In the genomic region with DNA sequence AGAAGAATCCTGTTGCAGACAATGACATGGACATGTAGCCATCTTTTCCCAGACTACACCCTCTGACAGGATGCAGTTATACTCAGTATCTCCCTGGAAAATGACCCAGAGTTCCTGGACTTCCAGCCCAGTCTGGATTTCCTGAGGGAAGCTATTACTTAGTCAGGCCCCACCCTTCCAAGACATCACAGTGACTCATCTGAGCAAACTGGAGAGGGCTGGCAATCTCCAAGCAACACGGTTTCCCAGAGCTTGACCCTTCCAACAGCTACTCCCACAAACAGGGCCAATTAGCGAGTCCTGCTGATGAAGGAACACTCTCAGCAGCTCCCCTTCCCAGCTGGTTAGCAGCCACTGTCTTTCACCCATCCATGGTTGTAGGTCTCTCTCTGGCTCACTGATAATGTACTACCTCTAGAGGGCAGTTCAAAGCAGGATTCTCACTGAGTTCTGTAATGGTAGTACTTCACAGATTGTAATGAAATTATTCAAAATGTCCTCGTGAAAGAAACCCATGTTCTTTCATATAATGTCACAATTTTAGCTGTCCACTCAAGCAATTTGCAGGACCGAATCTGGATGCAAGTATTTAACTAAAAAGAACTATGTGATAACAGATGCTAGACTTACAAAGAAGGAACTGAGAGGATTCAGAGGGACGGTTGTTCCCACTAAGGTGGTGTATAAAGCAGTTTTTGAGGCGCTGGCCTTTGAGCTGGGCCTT, we compare ENCODE assay signal across 8 cellular contexts.
DNase-seq lines count a peak whose midpoint lies in the region; ATAC-seq and TF ChIP-seq lines count a peak whose summit lies in the region.

No MANE protein-coding gene starts in this region.

- H3K9me3 ChIP-seq in HEK293 (ENCODE audit: control insufficient read depth, insufficient read depth, low read depth, low read length), result no peaks in the 10 kb centered on the region

- H3K36me3 Mint-ChIP-seq in natural killer cell (no peaks in the 10 kb centered on the region), brain (no peaks in the 10 kb centered on the region)
- no peaks in the 10 kb centered on the region for H3K36me3 Mint-ChIP-seq in natural killer cell treated with Interleukin-12 subunit alpha and Interleukin-12 subunit beta and Interleukin-15 and Interleukin-18, amount 100 ng/mL, for 72 hours

- H3K9me3 Mint-ChIP-seq in natural killer cell, result no peaks in the 10 kb centered on the region
- no peaks in the 10 kb centered on the region for H3K9me3 Mint-ChIP-seq in natural killer cell treated with Interleukin-12 subunit alpha and Interleukin-12 subunit beta and Interleukin-15 and Interleukin-18, amount 100 ng/mL, for 72 hours
- H3K9me3 Mint-ChIP-seq in brain, result peaks cover 2 to 9% (median 5%) of the 10 kb centered on the region in 5 experiments

- H3K27ac ChIP-seq in HEK293 (ENCODE audit: extremely low read depth, low read depth, low read length), result no peak overlapping the region

- H3K4me1 ChIP-seq in HEK293 (ENCODE audit: control insufficient read depth, insufficient read depth, low read length), result no peaks in the 10 kb centered on the region

- intact Hi-C loops in natural killer cell (cut with micrococcal nuclease), result no loop called here

- DNase-seq in natural killer cell (no peak), NCI-H446 treated with DMSO at 0.1 percent for 48 hours (lab: John Stamatoyannopoulos, UW) (peak; percentile 64), iris pigment epithelial cell (ENCODE audit: low read depth) (peak; percentile 77), smooth muscle cell of the brain vasculature (ENCODE audit: low read depth, low spot score) (peak; percentile 20)
- DNase-seq in natural killer cell treated with Interleukin-12 subunit alpha and Interleukin-12 subunit beta and Interleukin-15 and Interleukin-18, amount 100 ng/mL, for 72 hours (ENCODE audit: low spot score), result no peak

- TF ChIP-seq CTCF in natural killer cell (IDR thresholded peaks at IDR 0.05) (peak; percentile 17), HEK293 (tag by site-specific recombination; IDR thresholded peaks at IDR 0.05) (0 out of 2 replicates have a peak, but pooled peaks have one; percentile 24), brain (conservative IDR thresholded peaks at IDR 0.05) (peak; percentile 41 to 51)

- peak; percentile 42 to 73 (median 70) for ATAC-seq in natural killer cell
- no peak for ATAC-seq in natural killer cell treated with Interleukin-12 subunit alpha and Interleukin-12 subunit beta and Interleukin-15 and Interleukin-18, amount 100 ng/mL, for 72 hours
- ATAC-seq in GM18519 (IDR thresholded peaks at IDR 0.05; ENCODE audit: low FRiP score, unreplicated experiment), result no peak

- POLR2A ChIA-PET in HEK293 (lab: Yijun Ruan, JAX), result interaction anchor here (0.6 to 2.3 kb wide), 3 partner anchors 111 to 240 kb away, joined by 3 to 18 read pairs (median 9); partner anchors contain the start of genes MDH1, UGP2 and WDPCP

- no peaks in the 10 kb centered on the region for H3K27me3 Mint-ChIP-seq in natural killer cell (ENCODE audit: low read depth in 2 of 2)
- peaks cover 0 to 2% of the 10 kb centered on the region in 2 donors for H3K27me3 Mint-ChIP-seq in natural killer cell treated with Interleukin-12 subunit alpha and Interleukin-12 subunit beta and Interleukin-15 and Interleukin-18, amount 100 ng/mL, for 72 hours
- no peaks in the 10 kb centered on the region for H3K27me3 Mint-ChIP-seq in brain

- H3K4me1 Mint-ChIP-seq in natural killer cell (no peaks in the 10 kb centered on the region), brain (peaks cover 6% of the 10 kb centered on the region)
- H3K4me1 Mint-ChIP-seq in natural killer cell treated with Interleukin-12 subunit alpha and Interleukin-12 subunit beta and Interleukin-15 and Interleukin-18, amount 100 ng/mL, for 72 hours (ENCODE audit: low read depth in 2 of 2), result no peaks in the 10 kb centered on the region

- CTCF ChIA-PET in HEK293 (lab: Yijun Ruan, JAX), result interaction anchor here (0.5 to 2.8 kb wide), 37 partner anchors 8 to 1727 kb away, joined by 3 to 23 read pairs (median 3); no protein-coding TSS in a partner anchor

- H3K36me3 ChIP-seq in HEK293 (ENCODE audit: control insufficient read depth in 2 of 2, insufficient read depth in 1 of 2, low read length in 2 of 2), result no peaks in the 10 kb centered on the region

- H3K4me3 Mint-ChIP-seq in natural killer cell (no peak overlapping the region), brain (no peak overlapping the region)
- H3K4me3 Mint-ChIP-seq in natural killer cell treated with Interleukin-12 subunit alpha and Interleukin-12 subunit beta and Interleukin-15 and Interleukin-18, amount 100 ng/mL, for 72 hours, result no peak overlapping the region

- H3K27ac Mint-ChIP-seq in natural killer cell (no peak overlapping the region), brain (peak overlapping the region in 2 of 5 experiments; percentile 4 to 27)
- H3K27ac Mint-ChIP-seq in natural killer cell treated with Interleukin-12 subunit alpha and Interleukin-12 subunit beta and Interleukin-15 and Interleukin-18, amount 100 ng/mL, for 72 hours, result no peak overlapping the region

- H3K4me3 ChIP-seq in HEK293 (ENCODE audit: low read depth, low read length), result no peak overlapping the region

TF ChIP-seq in HEK293, 187 proteins besides CTCF, POLR2A, EP300 and RAD21 (continues in another document):
- TF ChIP-seq OSR2 (tag by site-specific recombination; IDR thresholded peaks at IDR 0.05), result peak; percentile 49; the same call in 1 of the 2 replicates
- peak; percentile 27; the same call in 1 of the 2 replicates for TF ChIP-seq ZNF654 (tag by site-specific recombination; IDR thresholded peaks at IDR 0.05; ENCODE audit: low read depth)
- TF ChIP-seq ZNF624 (tag by site-specific recombination; IDR thresholded peaks at IDR 0.05), result no peak
- no peak for TF ChIP-seq KLF17 (tag by site-specific recombination; IDR thresholded peaks at IDR 0.05)
- TF ChIP-seq, protein P1, sequence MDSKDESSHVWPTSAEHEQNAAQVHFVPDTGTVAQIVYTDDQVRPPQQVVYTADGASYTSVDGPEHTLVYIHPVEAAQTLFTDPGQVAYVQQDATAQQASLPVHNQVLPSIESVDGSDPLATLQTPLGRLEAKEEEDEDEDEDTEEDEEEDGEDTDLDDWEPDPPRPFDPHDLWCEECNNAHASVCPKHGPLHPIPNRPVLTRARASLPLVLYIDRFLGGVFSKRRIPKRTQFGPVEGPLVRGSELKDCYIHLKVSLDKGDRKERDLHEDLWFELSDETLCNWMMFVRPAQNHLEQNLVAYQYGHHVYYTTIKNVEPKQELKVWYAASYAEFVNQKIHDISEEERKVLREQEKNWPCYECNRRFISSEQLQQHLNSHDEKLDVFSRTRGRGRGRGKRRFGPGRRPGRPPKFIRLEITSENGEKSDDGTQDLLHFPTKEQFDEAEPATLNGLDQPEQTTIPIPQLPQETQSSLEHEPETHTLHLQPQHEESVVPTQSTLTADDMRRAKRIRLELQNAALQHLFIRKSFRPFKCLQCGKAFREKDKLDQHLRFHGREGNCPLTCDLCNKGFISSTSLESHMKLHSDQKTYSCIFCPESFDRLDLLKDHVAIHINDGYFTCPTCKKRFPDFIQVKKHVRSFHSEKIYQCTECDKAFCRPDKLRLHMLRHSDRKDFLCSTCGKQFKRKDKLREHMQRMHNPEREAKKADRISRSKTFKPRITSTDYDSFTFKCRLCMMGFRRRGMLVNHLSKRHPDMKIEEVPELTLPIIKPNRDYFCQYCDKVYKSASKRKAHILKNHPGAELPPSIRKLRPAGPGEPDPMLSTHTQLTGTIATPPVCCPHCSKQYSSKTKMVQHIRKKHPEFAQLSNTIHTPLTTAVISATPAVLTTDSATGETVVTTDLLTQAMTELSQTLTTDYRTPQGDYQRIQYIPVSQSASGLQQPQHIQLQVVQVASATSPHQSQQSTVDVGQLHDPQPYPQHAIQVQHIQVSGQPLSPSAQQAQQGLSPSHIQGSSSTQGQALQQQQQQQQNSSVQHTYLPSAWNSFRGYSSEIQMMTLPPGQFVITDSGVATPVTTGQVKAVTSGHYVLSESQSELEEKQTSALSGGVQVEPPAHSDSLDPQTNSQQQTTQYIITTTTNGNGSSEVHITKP (tag by site-specific recombination; IDR thresholded peaks at IDR 0.05), result peak; percentile 71
- TF ChIP-seq KLF1 (tag by site-specific recombination; IDR thresholded peaks at IDR 0.05), result peak; percentile 51
- TF ChIP-seq RBAK (tag by site-specific recombination; IDR thresholded peaks at IDR 0.05), result no peak
- 0 out of 2 replicates have a peak, but pooled peaks have one; percentile 20 for TF ChIP-seq SP3 (tag by site-specific recombination; IDR thresholded peaks at IDR 0.05)
- TF ChIP-seq SALL2 (tag by site-specific recombination; IDR thresholded peaks at IDR 0.05; ENCODE audit: borderline replicate concordance), result no peak
- TF ChIP-seq ZNF394 (tag by site-specific recombination; IDR thresholded peaks at IDR 0.05; ENCODE audit: borderline replicate concordance), result peak; percentile 86
- TF ChIP-seq ZNF324 (tag by site-specific recombination; IDR thresholded peaks at IDR 0.05), result no peak
- no peak for TF ChIP-seq ZBTB17 (tag by site-specific recombination; IDR thresholded peaks at IDR 0.05)
- TF ChIP-seq ZNF596 (tag by site-specific recombination; IDR thresholded peaks at IDR 0.05), result no peak
- TF ChIP-seq ZFHX2 (tag by site-specific recombination; conservative IDR thresholded peaks at IDR 0.05), result no peak
- peak; percentile 59; the same call in 1 of the 2 replicates for TF ChIP-seq ZNF600 (tag by site-specific recombination; IDR thresholded peaks at IDR 0.05)
- peak; percentile 61; the same call in 1 of the 2 replicates for TF ChIP-seq ZNF2 (tag by site-specific recombination; IDR thresholded peaks at IDR 0.05)
- TF ChIP-seq KLF16 (tag by site-specific recombination; IDR thresholded peaks at IDR 0.05), result 0 out of 2 replicates have a peak, but pooled peaks have one; percentile 8

Comparison
In these comparisons a context has a peak if more than half of its experiments do, and no peak if none do; other contexts are left out.
1. ATAC-seq: peak in natural killer cell (3 of 3); none in natural killer cell treated with Interleukin-12 subunit alpha and Interleukin-12 subunit beta and Interleukin-15 and Interleukin-18, amount 100 ng/mL, for 72 hours (0 of 2) and GM18519 (single experiment).
2. DNase-seq: peak in NCI-H446 treated with DMSO at 0.1 percent for 48 hours (single experiment), iris pigment epithelial cell (single experiment) and smooth muscle cell of the brain vasculature (single experiment); none in natural killer cell (single experiment) and natural killer cell treated with Interleukin-12 subunit alpha and Interleukin-12 subunit beta and Interleukin-15 and Interleukin-18, amount 100 ng/mL, for 72 hours (single experiment).
3. Peak in every context shown above with its lines, with median percentiles within 50 percentile points of each other: CTCF ChIP-seq.